ENCODE assay signal across 20 cellular contexts in the genomic region with DNA sequence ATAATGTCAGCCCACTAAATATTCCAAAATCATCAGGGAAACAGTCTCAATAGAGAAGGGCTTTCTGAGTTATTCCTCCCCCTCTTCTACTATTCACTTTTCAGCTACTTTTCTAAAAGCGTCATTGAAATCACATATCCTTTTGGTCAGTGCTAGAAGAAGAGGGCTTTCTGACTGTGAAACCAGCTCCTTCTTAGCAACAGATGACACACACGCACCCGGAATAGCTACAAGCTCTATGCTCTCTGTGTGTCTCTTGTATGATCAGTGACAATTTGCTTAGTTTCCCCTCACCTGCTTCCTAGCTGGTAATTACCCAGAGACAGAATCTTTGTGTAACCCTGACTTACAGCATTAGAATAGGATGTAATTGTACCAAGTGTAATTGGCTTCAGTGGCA.
"Had no signal": no experiment of that assay in that cellular context is flagged by ENCODE, and none has a peak within 500 bp of the region (broad histone marks: within the 10 kb centered on the region; RNA-seq: fewer than 3 reads in every experiment).

No MANE protein-coding gene starts in this region.

- H3K27me3 ChIP-seq: SJSA1 had no signal

- ATAC-seq: K562, T-cell had no signal

- H3K4me3 ChIP-seq: K562, SJSA1 had no signal

- H3K27ac ChIP-seq: HL-60, KMS-11, SJSA1 had no signal

- H3K4me1 ChIP-seq: SJSA1 had no signal

- DNase-seq: MV-4-11, NCI-H1092, NCI-H1436 treated with DMSO at 0.1 percent for 48 hours, NCI-H1694, NCI-H187 treated with DMSO at 0.1 percent for 48 hours, NCI-H2029 treated with DMSO at 0.1 percent for 48 hours, NCI-H2227 treated with DMSO at 0.1 percent for 48 hours, NCI-H524, NCI-H526 treated with DMSO at 0.1 percent for 48 hours, NCI-H748 treated with DMSO at 0.1 percent for 48 hours, Right ventricle myocardium superior, RPMI8226, SIG-M5, SK-N-SH, SW 1271, T-cell had no signal

- H3K36me3 ChIP-seq: SJSA1 had no signal

- H3K9me3 ChIP-seq: SJSA1, SK-N-SH had no signal
